ENCODE assay signal across 1 cellular context in genomic region chr2:15766303-15766861, GRCh38.
A peak's percentile ranks its signal among the peaks of the same experiment; 100 is the strongest.
TF ChIP-seq lines count a peak whose summit lies in the region.

No MANE protein-coding gene starts in this region.

TF ChIP-seq in HepG2, 621 proteins besides CTCF, POLR2A, EP300 and RAD21 (continued from another document and continues in another):
- TF ChIP-seq ZC3H4 (CRISPR knock-in tag; IDR thresholded peaks at IDR 0.05; ENCODE audit: borderline replicate concordance) (no peak), ZKSCAN5 (CRISPR knock-in tag; IDR thresholded peaks at IDR 0.05) (no peak), ARNT2 (CRISPR knock-in tag; IDR thresholded peaks at IDR 0.05; ENCODE audit: low read depth) (peak; percentile 63; the same call in 1 of the 2 replicates), ZNF280B (CRISPR knock-in tag; IDR thresholded peaks at IDR 0.05; ENCODE audit: borderline replicate concordance) (no peak), ZNF230 (CRISPR knock-in tag; IDR thresholded peaks at IDR 0.05) (no peak), ZKSCAN1 (IDR thresholded peaks at IDR 0.05; ENCODE audit: low read length) (peak; percentile 33; the same call in 1 of the 2 replicates), ZNF772 (CRISPR knock-in tag; IDR thresholded peaks at IDR 0.05) (peak; percentile 45; the same call in 1 of the 2 replicates), RFX1 (IDR thresholded peaks at IDR 0.05) (no peak), TBX3 (IDR thresholded peaks at IDR 0.05; ENCODE audit: borderline replicate concordance) (peak; percentile 98), KLF12 (CRISPR knock-in tag; IDR thresholded peaks at IDR 0.05; ENCODE audit: borderline replicate concordance) (no peak), SNAPC5 (CRISPR knock-in tag; IDR thresholded peaks at IDR 0.05; ENCODE audit: borderline replicate concordance) (no peak), KDM1A (CRISPR knock-in tag; IDR thresholded peaks at IDR 0.05) (peak; percentile 100), TMF1 (CRISPR knock-in tag; IDR thresholded peaks at IDR 0.05; ENCODE audit: low read depth) (0 out of 2 replicates have a peak, but pooled peaks have one; percentile 52), PITX1 (CRISPR knock-in tag; IDR thresholded peaks at IDR 0.05) (peak; percentile 99), HBP1 (CRISPR knock-in tag; IDR thresholded peaks at IDR 0.05; ENCODE audit: low read depth) (no peak), KMT2B (CRISPR knock-in tag; IDR thresholded peaks at IDR 0.05) (no peak), TCF7 (IDR thresholded peaks at IDR 0.05; ENCODE audit: low read depth) (peak; percentile 95), RORA (CRISPR knock-in tag; IDR thresholded peaks at IDR 0.05) (no peak), HNF4A (CRISPR knock-in tag; IDR thresholded peaks at IDR 0.05) (peak; percentile 89), NFE2L2 (IDR thresholded peaks at IDR 0.05; ENCODE audit: low read length) (no peak), FLYWCH1 (CRISPR knock-in tag; IDR thresholded peaks at IDR 0.05) (no peak), KIAA2018 (CRISPR knock-in tag; IDR thresholded peaks at IDR 0.05; ENCODE audit: borderline replicate concordance) (no peak), ZNF709 (CRISPR knock-in tag; IDR thresholded peaks at IDR 0.05) (no peak), MTA1 (CRISPR knock-in tag; IDR thresholded peaks at IDR 0.05; ENCODE audit: borderline replicate concordance) (peak; percentile 88), SSRP1 (CRISPR knock-in tag; IDR thresholded peaks at IDR 0.05) (no peak), ZNF724P (CRISPR knock-in tag; IDR thresholded peaks at IDR 0.05; ENCODE audit: borderline replicate concordance) (no peak), ZUFSP (CRISPR knock-in tag; IDR thresholded peaks at IDR 0.05; ENCODE audit: borderline replicate concordance) (no peak), TBX2 (CRISPR knock-in tag; IDR thresholded peaks at IDR 0.05; ENCODE audit: borderline replicate concordance) (peak; percentile 99), ETV5 (CRISPR knock-in tag; IDR thresholded peaks at IDR 0.05; ENCODE audit: borderline replicate concordance) (peak; percentile 84), ISX (CRISPR knock-in tag; conservative IDR thresholded peaks at IDR 0.05) (no peak), KDM5A (IDR thresholded peaks at IDR 0.05; ENCODE audit: borderline replicate concordance, low read length) (no peak), NBN (conservative IDR thresholded peaks at IDR 0.05) (no peak), MXI1 (IDR thresholded peaks at IDR 0.05; ENCODE audit: borderline replicate concordance, low read depth, low read length) (peak; percentile 30; the same call in 1 of the 3 replicates), TFAP4 (IDR thresholded peaks at IDR 0.05; ENCODE audit: borderline replicate concordance, low read depth) (peak; percentile 70; the same call in 1 of the 2 replicates), ZFP36L1 (CRISPR knock-in tag; IDR thresholded peaks at IDR 0.05) (no peak; the same call in 1 of the 2 replicates), SP1 (IDR thresholded peaks at IDR 0.05) (no peak), SP1 (CRISPR knock-in tag; IDR thresholded peaks at IDR 0.05) (no peak), ZNF768 (CRISPR knock-in tag; IDR thresholded peaks at IDR 0.05) (no peak), PATZ1 (CRISPR knock-in tag; IDR thresholded peaks at IDR 0.05) (peak; percentile 99), ZNF570 (CRISPR knock-in tag; IDR thresholded peaks at IDR 0.05; ENCODE audit: borderline replicate concordance) (0 out of 2 replicates have a peak, but pooled peaks have one; percentile 48)
- TF ChIP-seq, protein P1, sequence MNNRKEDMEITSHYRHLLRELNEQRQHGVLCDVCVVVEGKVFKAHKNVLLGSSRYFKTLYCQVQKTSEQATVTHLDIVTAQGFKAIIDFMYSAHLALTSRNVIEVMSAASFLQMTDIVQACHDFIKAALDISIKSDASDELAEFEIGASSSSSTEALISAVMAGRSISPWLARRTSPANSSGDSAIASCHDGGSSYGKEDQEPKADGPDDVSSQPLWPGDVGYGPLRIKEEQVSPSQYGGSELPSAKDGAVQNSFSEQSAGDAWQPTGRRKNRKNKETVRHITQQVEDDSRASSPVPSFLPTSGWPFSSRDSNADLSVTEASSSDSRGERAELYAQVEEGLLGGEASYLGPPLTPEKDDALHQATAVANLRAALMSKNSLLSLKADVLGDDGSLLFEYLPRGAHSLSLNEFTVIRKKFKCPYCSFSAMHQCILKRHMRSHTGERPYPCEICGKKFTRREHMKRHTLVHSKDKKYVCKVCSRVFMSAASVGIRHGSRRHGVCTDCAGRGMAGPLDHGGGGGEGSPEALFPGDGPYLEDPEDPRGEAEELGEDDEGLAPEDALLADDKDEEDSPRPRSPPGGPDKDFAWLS (CRISPR knock-in tag; IDR thresholded peaks at IDR 0.05; ENCODE audit: borderline replicate concordance): 0 out of 2 replicates have a peak, but pooled peaks have one; percentile 54
- TF ChIP-seq, protein P2, sequence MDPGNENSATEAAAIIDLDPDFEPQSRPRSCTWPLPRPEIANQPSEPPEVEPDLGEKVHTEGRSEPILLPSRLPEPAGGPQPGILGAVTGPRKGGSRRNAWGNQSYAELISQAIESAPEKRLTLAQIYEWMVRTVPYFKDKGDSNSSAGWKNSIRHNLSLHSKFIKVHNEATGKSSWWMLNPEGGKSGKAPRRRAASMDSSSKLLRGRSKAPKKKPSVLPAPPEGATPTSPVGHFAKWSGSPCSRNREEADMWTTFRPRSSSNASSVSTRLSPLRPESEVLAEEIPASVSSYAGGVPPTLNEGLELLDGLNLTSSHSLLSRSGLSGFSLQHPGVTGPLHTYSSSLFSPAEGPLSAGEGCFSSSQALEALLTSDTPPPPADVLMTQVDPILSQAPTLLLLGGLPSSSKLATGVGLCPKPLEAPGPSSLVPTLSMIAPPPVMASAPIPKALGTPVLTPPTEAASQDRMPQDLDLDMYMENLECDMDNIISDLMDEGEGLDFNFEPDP (CRISPR knock-in tag; conservative IDR thresholded peaks at IDR 0.05): no peak
- TF ChIP-seq, protein P3, sequence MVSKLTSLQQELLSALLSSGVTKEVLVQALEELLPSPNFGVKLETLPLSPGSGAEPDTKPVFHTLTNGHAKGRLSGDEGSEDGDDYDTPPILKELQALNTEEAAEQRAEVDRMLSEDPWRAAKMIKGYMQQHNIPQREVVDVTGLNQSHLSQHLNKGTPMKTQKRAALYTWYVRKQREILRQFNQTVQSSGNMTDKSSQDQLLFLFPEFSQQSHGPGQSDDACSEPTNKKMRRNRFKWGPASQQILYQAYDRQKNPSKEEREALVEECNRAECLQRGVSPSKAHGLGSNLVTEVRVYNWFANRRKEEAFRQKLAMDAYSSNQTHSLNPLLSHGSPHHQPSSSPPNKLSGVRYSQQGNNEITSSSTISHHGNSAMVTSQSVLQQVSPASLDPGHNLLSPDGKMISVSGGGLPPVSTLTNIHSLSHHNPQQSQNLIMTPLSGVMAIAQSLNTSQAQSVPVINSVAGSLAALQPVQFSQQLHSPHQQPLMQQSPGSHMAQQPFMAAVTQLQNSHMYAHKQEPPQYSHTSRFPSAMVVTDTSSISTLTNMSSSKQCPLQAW (CRISPR knock-in tag; IDR thresholded peaks at IDR 0.05): peak; percentile 90
